12 cellular contexts compared by ENCODE assay signal in the genomic region with DNA sequence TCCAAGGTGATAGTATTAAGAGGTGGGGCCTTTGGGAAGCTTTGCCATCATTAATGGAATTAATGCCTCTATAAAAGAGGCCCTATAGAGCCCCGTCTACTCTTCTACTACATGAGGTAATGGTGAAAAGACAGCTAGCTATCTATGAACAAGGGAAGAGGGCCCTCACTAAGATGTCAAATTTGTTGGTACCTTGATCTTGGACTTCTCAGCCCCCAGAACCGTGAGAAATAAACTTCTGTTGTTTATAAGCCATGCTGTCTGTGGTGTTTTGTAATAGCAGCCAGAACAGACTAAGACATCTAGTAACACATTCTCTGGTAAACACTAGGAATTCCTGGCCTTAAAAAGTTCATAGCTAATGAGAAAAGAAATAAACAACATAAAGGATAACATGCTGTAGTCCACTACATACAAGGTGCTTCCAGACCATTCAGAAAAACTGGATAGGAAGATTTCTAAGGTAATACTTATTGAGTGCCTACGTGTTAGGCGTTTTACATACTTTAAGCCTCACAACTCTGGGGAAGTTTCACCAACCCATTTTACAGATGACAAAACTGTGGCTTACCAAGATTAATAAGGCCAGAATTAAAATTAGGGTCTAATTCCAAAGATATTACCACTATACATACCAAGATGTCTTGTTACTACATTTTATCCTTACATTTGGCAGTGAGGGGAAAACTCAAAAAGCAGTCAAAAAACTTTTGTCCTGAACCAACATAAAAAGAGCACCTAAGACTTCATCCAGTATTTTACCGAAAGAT. TPM values are rescaled to one million over a fixed set of nuclear protein-coding genes. Genes with fewer than 3 reads are reported as not detected.
A peak's percentile ranks its signal among the peaks of the same experiment; 100 is the strongest.
DNase-seq lines count a peak whose midpoint lies in the region; ATAC-seq and TF ChIP-seq lines count a peak whose summit lies in the region.
"Had no signal": no experiment of that assay in that cellular context is flagged by ENCODE, and none has a peak within 500 bp of the region (broad histone marks: within the 10 kb centered on the region; RNA-seq: fewer than 3 reads in every experiment).

No MANE protein-coding gene starts in this region.

- DNase-seq in NB4 (ENCODE audit: low read depth): no peak
- no peak for DNase-seq in chondrocyte (ENCODE audit: low spot score)
- no peak for DNase-seq in neural crest cell (ENCODE audit: low read depth, low spot score)
- no peak for DNase-seq in nucleus accumbens (lab: John Stamatoyannopoulos, UW)
- no peak for DNase-seq in NCI-H2196 treated with DMSO at 0.1 percent for 48 hours (lab: John Stamatoyannopoulos, UW; ENCODE audit: unreplicated experiment)
- DNase-seq: central memory CD4-positive, alpha-beta T cell; esophagus squamous epithelium; GOT3; retina; testis had no signal

- H3K4me2 ChIP-seq in DOHH2 (ENCODE audit: low read length): peak overlapping the region; percentile 87

- H3K27me3 ChIP-seq in DOHH2 (ENCODE audit: control insufficient read depth, low read length): no peaks in the 10 kb centered on the region
- H3K27me3 ChIP-seq: esophagus squamous epithelium, testis had no signal

- H3K79me2 ChIP-seq in DOHH2 (ENCODE audit: control insufficient read depth, low read length): peaks cover 90% of the 10 kb centered on the region

- peaks cover 71% of the 10 kb centered on the region for H3K36me3 ChIP-seq in DOHH2 (ENCODE audit: control insufficient read depth, low read length)
- H3K36me3 ChIP-seq: esophagus squamous epithelium had no signal

- peaks cover 37% of the 10 kb centered on the region for H3K4me1 ChIP-seq in DOHH2 (ENCODE audit: control insufficient read depth, low read length)

- H3K9me2 ChIP-seq in DOHH2 (replicated peaks; ENCODE audit: control insufficient read depth, low read length): no peaks in the 10 kb centered on the region

- TF ChIP-seq POLR2A in NB4 (IDR thresholded peaks at IDR 0.05; ENCODE audit: extremely low read depth, insufficient read length): no peak

- H3K36me3 Mint-ChIP-seq in chondrocyte (ENCODE audit: low read depth) (no peaks in the 10 kb centered on the region), neural crest cell (ENCODE audit: low read depth) (no peaks in the 10 kb centered on the region)

- peak overlapping the region; percentile 43 for H3K4me3 Mint-ChIP-seq in chondrocyte (ENCODE audit: unreplicated experiment)
- H3K4me3 Mint-ChIP-seq in neural crest cell: peak overlapping the region; percentile 62

- H3K27ac ChIP-seq in DOHH2 (ENCODE audit: low read depth, low read length): no peak overlapping the region
- H3K27ac ChIP-seq: esophagus squamous epithelium, testis had no signal

- H3K9me3 Mint-ChIP-seq in chondrocyte (ENCODE audit: low read depth) (no peaks in the 10 kb centered on the region), neural crest cell (no peaks in the 10 kb centered on the region)

- no peak for ATAC-seq in HG03025 (IDR thresholded peaks at IDR 0.05; ENCODE audit: low FRiP score, unreplicated experiment)

- TF ChIP-seq CTCF in DOHH2 (IDR thresholded peaks at IDR 0.05; ENCODE audit: low read depth, low read length, poor library complexity, severe bottlenecking) (no peak), NB4 (IDR thresholded peaks at IDR 0.05; ENCODE audit: low read depth, low read length) (no peak), chondrocyte (IDR thresholded peaks at IDR 0.05) (no peak), neural crest cell (conservative IDR thresholded peaks at IDR 0.05) (no peak)

- H3K27me3 Mint-ChIP-seq in chondrocyte (ENCODE audit: low read depth) (no peaks in the 10 kb centered on the region), neural crest cell (ENCODE audit: low read depth) (no peaks in the 10 kb centered on the region)

- peaks cover 7% of the 10 kb centered on the region; the same call in 1 of the 2 replicates for H3K9me3 ChIP-seq in DOHH2 (ENCODE audit: control insufficient read depth, insufficient read depth, low read length)
- H3K9me3 ChIP-seq: esophagus squamous epithelium, testis had no signal

- H3K4me3 ChIP-seq in DOHH2 (ENCODE audit: low read length) (peak overlapping the region; percentile 82), NB4 (ENCODE audit: low read depth, low read length) (peak overlapping the region; percentile 85)
- H3K4me3 ChIP-seq: testis had no signal

- H3K27ac Mint-ChIP-seq in chondrocyte (ENCODE audit: unreplicated experiment): no peak overlapping the region
- no peak overlapping the region for H3K27ac Mint-ChIP-seq in neural crest cell (ENCODE audit: unreplicated experiment)

- no peaks in the 10 kb centered on the region for H3F3A ChIP-seq in DOHH2 (ENCODE audit: control insufficient read depth, insufficient read depth)

- H4K20me1 ChIP-seq in DOHH2 (ENCODE audit: control insufficient read depth, insufficient read depth, low read depth, low read length): peaks cover 35% of the 10 kb centered on the region; the same call in 1 of the 2 replicates

- peaks cover 70% of the 10 kb centered on the region for H3K4me1 Mint-ChIP-seq in chondrocyte (ENCODE audit: low read depth)
- H3K4me1 Mint-ChIP-seq in neural crest cell: peaks cover 50% of the 10 kb centered on the region

RNA-seq across cellular contexts. Expression of gene UBE3A, which starts 3.2 kb away (rescaled TPM):
- total RNA-seq in chondrocyte (75.9 to 88.3 TPM (median 85.2 TPM) in 3 replicates), neural crest cell (99.9 and 106 TPM in 2 replicates)
